In the genomic region with DNA sequence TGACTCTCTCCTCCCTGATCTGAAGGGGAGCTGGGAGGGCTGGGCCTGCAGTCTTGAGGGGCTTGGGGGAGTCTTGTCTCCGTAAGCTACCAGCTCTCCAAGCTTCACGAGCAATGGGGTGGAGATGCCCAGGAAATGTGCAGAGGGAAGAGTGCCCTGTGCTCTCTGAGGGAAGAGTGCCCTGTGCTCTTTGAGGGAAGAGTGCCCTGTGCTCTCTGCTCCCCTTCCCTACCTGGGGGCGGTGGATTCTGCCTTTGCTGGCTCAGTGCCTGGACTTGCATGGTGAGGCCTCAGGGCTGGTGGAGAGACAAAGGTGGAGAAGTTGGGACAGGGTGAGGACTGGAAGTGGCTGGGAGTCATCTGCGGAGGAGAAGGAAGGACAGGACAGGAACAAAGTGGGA, we compare ENCODE assay signal across 24 cellular contexts.
DNase-seq lines count a peak whose midpoint lies in the region; ATAC-seq and TF ChIP-seq lines count a peak whose summit lies in the region.
"Had no signal": no experiment of that assay in that cellular context is flagged by ENCODE, and none has a peak within 500 bp of the region (broad histone marks: within the 10 kb centered on the region; RNA-seq: fewer than 3 reads in every experiment).

No MANE protein-coding gene starts in this region.

- no peaks in the 10 kb centered on the region for H3K9me3 Mint-ChIP-seq in stimulated activated effector memory CD8-positive, alpha-beta T cell treated with anti-CD3 and anti-CD28 coated beads, Interleukin-12 subunit alpha, Interleukin-12 subunit beta, amount 100 ng/mL, for 72 hours

- no peak overlapping the region for H3K4me2 ChIP-seq in Karpas-422 (ENCODE audit: low read depth, low read length, poor library complexity, severe bottlenecking)
- H3K4me2 ChIP-seq: A549 had no signal

- CTCF ChIA-PET in RWPE1 (lab: Yijun Ruan, JAX), result no interaction called here

- H3K36me3 ChIP-seq in left ventricle myocardium inferior, result no peaks in the 10 kb centered on the region
- H3K36me3 ChIP-seq in spleen, result no peaks in the 10 kb centered on the region
- no peaks in the 10 kb centered on the region for H3K36me3 ChIP-seq in Karpas-422 (ENCODE audit: insufficient read depth, low read length)
- H3K36me3 ChIP-seq: BE2C had no signal

- no peaks in the 10 kb centered on the region for H3K36me3 Mint-ChIP-seq in stimulated activated effector memory CD8-positive, alpha-beta T cell treated with anti-CD3 and anti-CD28 coated beads, Interleukin-12 subunit alpha, Interleukin-12 subunit beta, amount 100 ng/mL, for 72 hours

- ATAC-seq in Right ventricle myocardium inferior (no peak), GM21717 (IDR thresholded peaks at IDR 0.05; ENCODE audit: unreplicated experiment) (no peak)
- no peak for ATAC-seq in stimulated activated effector memory CD8-positive, alpha-beta T cell treated with anti-CD3 and anti-CD28 coated beads, Interleukin-12 subunit alpha, Interleukin-12 subunit beta, amount 100 ng/mL, for 72 hours
- ATAC-seq: A549, Panc1 had no signal

- TF ChIP-seq CTCF in left ventricle myocardium inferior (IDR thresholded peaks at IDR 0.05; ENCODE audit: borderline replicate concordance), result no peak
- TF ChIP-seq CTCF in RWPE1 (conservative IDR thresholded peaks at IDR 0.05; ENCODE audit: low read depth), result no peak
- TF ChIP-seq CTCF in spleen (IDR thresholded peaks at IDR 0.05 in 8 of 11, conservative IDR thresholded peaks at IDR 0.05 in 3 of 11), result no peak

- H3K27ac Mint-ChIP-seq in stimulated activated effector memory CD8-positive, alpha-beta T cell treated with anti-CD3 and anti-CD28 coated beads, Interleukin-12 subunit alpha, Interleukin-12 subunit beta, amount 100 ng/mL, for 72 hours, result no peak overlapping the region
- H3K27ac Mint-ChIP-seq: HFFc6 had no signal

- no peaks in the 10 kb centered on the region for H4K20me1 ChIP-seq in Karpas-422 (ENCODE audit: insufficient read depth, low read depth, low read length)

- H3K9ac ChIP-seq in Karpas-422 (ENCODE audit: low read length), result no peak overlapping the region

- H3K9me3 ChIP-seq in left ventricle myocardium inferior (replicated peaks), result no peaks in the 10 kb centered on the region
- H3K9me3 ChIP-seq in spleen, result no peaks in the 10 kb centered on the region
- no peaks in the 10 kb centered on the region for H3K9me3 ChIP-seq in Karpas-422 (ENCODE audit: low read length)
- H3K9me3 ChIP-seq: A549, BE2C had no signal

- H3K4me3 Mint-ChIP-seq in stimulated activated effector memory CD8-positive, alpha-beta T cell treated with anti-CD3 and anti-CD28 coated beads, Interleukin-12 subunit alpha, Interleukin-12 subunit beta, amount 100 ng/mL, for 72 hours, result no peak overlapping the region
- H3K4me3 Mint-ChIP-seq: HFFc6 had no signal

- POLR2A ChIA-PET in RWPE1 (lab: Yijun Ruan, JAX; ENCODE audit: low non-redundant PET), result no interaction called here

- H3K4me1 ChIP-seq in left ventricle myocardium inferior, result no peaks in the 10 kb centered on the region
- no peaks in the 10 kb centered on the region for H3K4me1 ChIP-seq in spleen
- no peaks in the 10 kb centered on the region for H3K4me1 ChIP-seq in Karpas-422 (ENCODE audit: low read length)
- H3K4me1 ChIP-seq: A549, BE2C had no signal

- peaks cover 67% of the 10 kb centered on the region for H3K27me3 ChIP-seq in left ventricle myocardium inferior (ENCODE audit: low read depth)
- H3K27me3 ChIP-seq in spleen (replicated peaks in 1 of 7), result peaks cover 0 to 30% (median 0%) of the 10 kb centered on the region in 7 donors
- no peaks in the 10 kb centered on the region for H3K27me3 ChIP-seq in Karpas-422 (ENCODE audit: low read length)

- intact Hi-C loops in Right ventricle myocardium inferior (cut with DNase I) (no loop called here), left ventricle myocardium inferior (cut with micrococcal nuclease) (no loop called here), spleen (cut with DNase I; ENCODE audit: low total_unique reads) (no loop called here)

- H3K4me3 ChIP-seq in left ventricle myocardium inferior (no peak overlapping the region), spleen (no peak overlapping the region), Karpas-422 (ENCODE audit: low read length) (no peak overlapping the region)
- H3K4me3 ChIP-seq: A549, SK-N-MC had no signal

- H3K79me2 ChIP-seq in Karpas-422 (ENCODE audit: low read length), result no peaks in the 10 kb centered on the region

- peak; percentile 43 for DNase-seq in Right ventricle myocardium inferior (ENCODE audit: missing footprints)
- DNase-seq in left ventricle myocardium inferior, result no peak
- DNase-seq in RWPE1 (ENCODE audit: low spot score), result peak; percentile 22
- peak; percentile 74 for DNase-seq in mesenteric fat pad (ENCODE audit: low spot score)
- DNase-seq in spleen, result peak; percentile 47
- no peak for DNase-seq in Karpas-422
- no peak for DNase-seq in stimulated activated effector memory CD8-positive, alpha-beta T cell treated with anti-CD3 and anti-CD28 coated beads, Interleukin-12 subunit alpha, Interleukin-12 subunit beta, amount 100 ng/mL, for 72 hours (ENCODE audit: low spot score in 2 of 2)
- DNase-seq: BE2C; DMS79; H7; HFFc6; KG1; NCI-H1105; NCI-H146; NCI-H2029; NCI-H345; NCI-H774; NK-92 treated with Interleukin-12 subunit alpha and Interleukin-12 subunit beta, amount 100 ng/mL, for 24 hours; SHP77 had no signal

- no peak for TF ChIP-seq POLR2A in spleen (IDR thresholded peaks at IDR 0.05)

- 76 to 87% (median 81%) methylated on average over 4 of the region's 4 CpGs for WGBS in spleen, 5 donors

- no peak overlapping the region for H2AFZ ChIP-seq in Karpas-422 (ENCODE audit: low read length)

- no peaks in the 10 kb centered on the region for H3K4me1 Mint-ChIP-seq in stimulated activated effector memory CD8-positive, alpha-beta T cell treated with anti-CD3 and anti-CD28 coated beads, Interleukin-12 subunit alpha, Interleukin-12 subunit beta, amount 100 ng/mL, for 72 hours

- H3K9me2 ChIP-seq in Karpas-422 (replicated peaks; ENCODE audit: insufficient read depth, low read length), result no peaks in the 10 kb centered on the region

- H3K27ac ChIP-seq in left ventricle myocardium inferior (replicated peaks) (no peak overlapping the region), RWPE1 (no peak overlapping the region), spleen (no peak overlapping the region), Karpas-422 (ENCODE audit: low read length) (no peak overlapping the region)
- H3K27ac ChIP-seq: A549, HL-60, SK-N-MC had no signal

Comparison
In these comparisons a context has a peak if more than half of its experiments do, and no peak if none do; other contexts are left out.
1. DNase-seq: peak in Right ventricle myocardium inferior (single experiment), RWPE1 (single experiment), mesenteric fat pad (single experiment) and spleen (single experiment); none in left ventricle myocardium inferior (single experiment), Karpas-422 (single experiment) and stimulated activated effector memory CD8-positive, alpha-beta T cell treated with anti-CD3 and anti-CD28 coated beads, Interleukin-12 subunit alpha, Interleukin-12 subunit beta, amount 100 ng/mL, for 72 hours (0 of 2).